1 cellular context compared by ENCODE assay signal in the genomic region with DNA sequence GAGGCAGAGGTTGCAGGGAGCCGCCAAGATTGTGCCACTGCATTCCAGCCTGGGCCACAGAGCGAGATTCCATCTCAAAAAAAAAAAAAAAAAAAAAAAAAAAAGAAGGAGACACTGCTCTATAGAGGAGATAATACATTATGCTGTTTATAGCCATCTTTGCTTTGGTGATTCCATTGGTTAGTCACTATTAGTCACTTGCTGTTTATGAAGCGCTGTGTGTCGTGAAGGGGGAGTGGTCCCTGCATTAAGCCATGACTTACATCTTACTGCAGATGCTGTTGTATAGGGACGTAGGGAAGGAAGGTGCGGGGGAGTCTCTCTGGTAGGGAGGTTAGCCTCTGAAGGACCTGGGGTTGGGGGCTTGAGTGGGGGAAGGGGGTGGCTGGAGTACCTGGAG.
TF ChIP-seq lines count a peak whose summit lies in the region.

No MANE protein-coding gene starts in this region.

TF ChIP-seq in IMR-90, 13 proteins besides CTCF, POLR2A, EP300 and RAD21:
- TF ChIP-seq FOS (IDR thresholded peaks at IDR 0.05; ENCODE audit: low read depth, low read length) (peak; percentile 62), BHLHE40 (IDR thresholded peaks at IDR 0.05; ENCODE audit: low read depth, low read length) (no peak)
